In genomic region chr4:25233737-25234389, GRCh38 we compare ENCODE assay signal across 8 cellular contexts. TPM values are rescaled to one million over a fixed set of nuclear protein-coding genes. Genes with fewer than 3 reads are reported as not detected.
A peak's percentile ranks its signal among the peaks of the same experiment; 100 is the strongest.
DNase-seq lines count a peak whose midpoint lies in the region; ATAC-seq and TF ChIP-seq lines count a peak whose summit lies in the region.

PI4K2B (plus strand) TSS chr4:25234033; CDS start chr4:25234164, 131 bp downstream.

- peaks cover 4% of the 10 kb centered on the region for H3K4me1 ChIP-seq in mammary epithelial cell (ENCODE audit: insufficient read depth, low read length)

- CTCF ChIA-PET in AG04449 (lab: Yijun Ruan, JAX) (interaction anchor here (0.7 to 2.4 kb wide), 8 partner anchors 23 to 134 kb away, joined by 3 to 14 read pairs (median 3); partner anchors contain the start of gene ZCCHC4), mammary epithelial cell (lab: Charles Lee; ENCODE audit: low non-redundant PET) (interaction anchor here (0.5 kb wide), 1 partner anchor 65 kb away, joined by 3 read pairs; no protein-coding TSS in a partner anchor)

- H2AFZ ChIP-seq in mammary epithelial cell (ENCODE audit: low read depth, low read length): peak within 1 kb of the TSS; percentile 97

- H3K27me3 ChIP-seq in mammary epithelial cell (ENCODE audit: insufficient read depth, low read length): no peaks in the 10 kb centered on the region

- no peaks in the 10 kb centered on the region for H4K20me1 ChIP-seq in mammary epithelial cell (ENCODE audit: insufficient read depth, low read length)

- no peaks in the 10 kb centered on the region for H3K9me3 ChIP-seq in mammary epithelial cell (replicated peaks; ENCODE audit: insufficient read depth, low read length)

- POLR2A ChIA-PET in AG04449 (lab: Yijun Ruan, JAX): interaction anchor here (0.5 to 1.3 kb wide), 2 partner anchors 79 to 89 kb away, joined by 3 to 6 read pairs; partner anchors contain the start of gene ZCCHC4

- peak within 1 kb of the TSS; percentile 92 to 98 (median 96) for H3K27ac Mint-ChIP-seq in immature natural killer cell

- peaks cover 41 to 52% of the 10 kb centered on the region in 2 donors for H3K4me1 Mint-ChIP-seq in immature natural killer cell

- peak within 1 kb of the TSS; percentile 91 for H3K4me3 ChIP-seq in AG04449 (ENCODE audit: low read depth, low read length)
- H3K4me3 ChIP-seq in WI38 (ENCODE audit: low read depth, low read length): peak within 1 kb of the TSS; percentile 74
- peak within 1 kb of the TSS; percentile 87 to 98 (median 91) for H3K4me3 ChIP-seq in mammary epithelial cell (replicated peaks in 1 of 3; ENCODE audit: insufficient read depth in 1 of 3, low read depth in 2 of 3, low read length in 3 of 3)

- intact Hi-C loops in mammary epithelial cell (cut with micrococcal nuclease): loop anchor here (1.0 to 10.0 kb wide), 5 partner anchors 61 to 479 kb away; partner anchors contain the start of genes SEPSECS and ZCCHC4

- in situ Hi-C loops in mammary epithelial cell (cut with MboI; ENCODE audit: low sequenced_read_pairs in 2 of 2): no loop called here

- whole genome bisulfite sequencing in mammary epithelial cell (ENCODE audit: low coverage, missing lambda C conversion rate): 8% methylated on average over 6 of the region's 72 CpGs

- BruUV-seq in mammary epithelial cell (replicated peaks; lab: Mats Ljungman, UMichigan): TSS peak; percentile 25

- H3K36me3 ChIP-seq in mammary epithelial cell (ENCODE audit: insufficient read depth, low read length): no peaks in the 10 kb centered on the region

- peak within 1 kb of the TSS; percentile 97 for H3K9ac ChIP-seq in mammary epithelial cell (ENCODE audit: insufficient read depth, low read length)

- peak within 1 kb of the TSS; percentile 86 for H3K4me2 ChIP-seq in mammary epithelial cell (ENCODE audit: insufficient read depth, low read depth, low read length)

- H3K27ac ChIP-seq in mammary epithelial cell (ENCODE audit: insufficient read depth, low read depth, low read length): peak within 1 kb of the TSS; percentile 94

- ATAC-seq in GM18907 (IDR thresholded peaks at IDR 0.05; ENCODE audit: unreplicated experiment): peak; percentile 82
- ATAC-seq in HG03139 (IDR thresholded peaks at IDR 0.05; ENCODE audit: unreplicated experiment): peak; percentile 73

- dilution Hi-C loops in mammary epithelial cell (cut with HindIII; ENCODE audit: low sequenced_read_pairs): no loop called here

- peaks cover 5 to 12% (median 8%) of the 10 kb centered on the region in 3 donors for H3K27me3 Mint-ChIP-seq in immature natural killer cell (ENCODE audit: low read depth in 3 of 3)

- TF ChIP-seq CTCF in AG04449 (IDR thresholded peaks at IDR 0.05; ENCODE audit: insufficient read depth, low read length, missing control alignments) (no peak), WI38 (IDR thresholded peaks at IDR 0.05; ENCODE audit: low read depth, low read length) (no peak), mammary epithelial cell (conservative IDR thresholded peaks at IDR 0.05 in 1 of 2, IDR thresholded peaks at IDR 0.05 in 1 of 2; ENCODE audit: extremely low read depth in 1 of 2, insufficient read depth in 1 of 2, low read depth in 1 of 2, low read length in 2 of 2) (no peak)

- H3K36me3 Mint-ChIP-seq in immature natural killer cell: peaks cover 5 to 23% (median 9%) of the 10 kb centered on the region in 3 donors

- H3K4me3 Mint-ChIP-seq in immature natural killer cell: peak within 1 kb of the TSS; percentile 91 to 97 (median 92)

- DNase-seq in AG04449 (ENCODE audit: low read depth, low spot score) (no peak), NCI-H2227 (lab: John Stamatoyannopoulos, UW; ENCODE audit: unreplicated experiment) (peak; percentile 92), mammary epithelial cell (peak; percentile 91), immature natural killer cell (peak; percentile 94 to 96 (median 95))
- DNase-seq in stimulated activated CD4-positive, alpha-beta T cell treated with anti-CD3 and anti-CD28 coated beads, Interleukin-12 subunit alpha, Interleukin-12 subunit beta, amount 100 ng/mL, for 24 hours (ENCODE audit: low read depth in 2 of 2): peak; percentile 88 to 92

- peaks cover 47% of the 10 kb centered on the region for H3K79me2 ChIP-seq in mammary epithelial cell (ENCODE audit: insufficient read depth, low read length)

- peaks cover 0 to 19% (median 2%) of the 10 kb centered on the region in 6 donors for H3K9me3 Mint-ChIP-seq in immature natural killer cell

RNA-seq across cellular contexts. Expression of gene PI4K2B, which starts in this region (rescaled TPM):
- 10 to 100 TPM; 19.0 to 28.2 TPM for total RNA-seq in mammary epithelial cell
- polyA plus RNA-seq in mammary epithelial cell (7.8 TPM), immature natural killer cell (10 to 100 TPM in 1 of 3 donors, 1 to 10 TPM in 2; 9.2 to 10.3 (median 9.8) TPM)
- 2.1 TPM for polyA minus RNA-seq in mammary epithelial cell
